ENCODE assay signal across 26 cellular contexts in genomic region chr9:89204811-89205210, GRCh38. TPM values are rescaled to one million over a fixed set of nuclear protein-coding genes. Genes with fewer than 3 reads are reported as not detected.
A peak's percentile ranks its signal among the peaks of the same experiment; 100 is the strongest.
DNase-seq lines count a peak whose midpoint lies in the region; ATAC-seq, FAIRE-seq and TF ChIP-seq lines count a peak whose summit lies in the region.
"Had no signal": no experiment of that assay in that cellular context is flagged by ENCODE, and none has a peak within 500 bp of the region (broad histone marks: within the 10 kb centered on the region; RNA-seq: fewer than 3 reads in every experiment).

No MANE protein-coding gene starts in this region.

- no peak for TF ChIP-seq EP300 in neural cell (conservative IDR thresholded peaks at IDR 0.05; ENCODE audit: poor library complexity, severe bottlenecking)
- TF ChIP-seq EP300 in esophagus muscularis mucosa (IDR thresholded peaks at IDR 0.05), result no peak

- H3K9me3 ChIP-seq in neural cell (ENCODE audit: low read length) (no peaks in the 10 kb centered on the region), esophagus muscularis mucosa (no peaks in the 10 kb centered on the region)
- H3K9me3 ChIP-seq: HAP-1, Peyer's patch had no signal

- DNase-seq in HT1080 (ENCODE audit: low read depth), result peak; percentile 67
- peak; percentile 76 for DNase-seq in MV-4-11 (lab: John Stamatoyannopoulos, UW)
- peak; percentile 61 for DNase-seq in bronchial epithelial cell (ENCODE audit: low read depth)
- no peak for DNase-seq in esophagus muscularis mucosa (ENCODE audit: extremely low spot score)
- DNase-seq: C1 segment of cervical spinal cord; CD4-positive, alpha-beta memory T cell; COR-L47; DMS53; GOT3; IMR-90; NCI-H1694; NCI-H2029 treated with DMSO at 0.1 percent for 48 hours; NCI-H446 treated with DMSO at 0.1 percent for 48 hours; NCI-H526; NCI-H82; NK-92 treated with Interleukin-12 subunit alpha and Interleukin-12 subunit beta, amount 100 ng/mL, for 24 hours; OCI-M1; SIG-M5 had no signal

- ATAC-seq in GM18517 (IDR thresholded peaks at IDR 0.05; ENCODE audit: unreplicated experiment) (no peak), GM18868 (IDR thresholded peaks at IDR 0.05; ENCODE audit: unreplicated experiment) (no peak)

- intact Hi-C loops in esophagus muscularis mucosa (cut with DNase I), result no loop called here

- H3K27ac ChIP-seq in neural cell (ENCODE audit: low read length) (peak overlapping the region; percentile 62), esophagus muscularis mucosa (replicated peaks in 1 of 4) (no peak overlapping the region)
- H3K27ac ChIP-seq: KMS-11, Peyer's patch, SK-N-MC had no signal

- no peaks in the 10 kb centered on the region for H3K79me2 ChIP-seq in neural cell (replicated peaks; ENCODE audit: insufficient read depth, low read length)

- TF ChIP-seq RAD21 in neural cell (conservative IDR thresholded peaks at IDR 0.05), result no peak

- no peaks in the 10 kb centered on the region for H4K20me1 ChIP-seq in neural cell (ENCODE audit: insufficient read depth)

- no peak overlapping the region for H3K9ac ChIP-seq in neural cell (ENCODE audit: low read length)
- H3K9ac ChIP-seq: KMS-11 had no signal

- TF ChIP-seq POLR2A in esophagus muscularis mucosa (IDR thresholded peaks at IDR 0.05; ENCODE audit: low read depth), result no peak

- H3K9me2 ChIP-seq in neural cell (ENCODE audit: insufficient read depth, low read length), result no peaks in the 10 kb centered on the region

- H3K36me3 ChIP-seq in bronchial epithelial cell (ENCODE audit: control insufficient read depth, insufficient read depth, low read length) (no peaks in the 10 kb centered on the region), neural cell (ENCODE audit: insufficient read depth, low read length) (no peaks in the 10 kb centered on the region), esophagus muscularis mucosa (no peaks in the 10 kb centered on the region)
- H3K36me3 ChIP-seq: HAP-1, Peyer's patch had no signal

- no peaks in the 10 kb centered on the region for H3F3A ChIP-seq in neural cell (ENCODE audit: insufficient read depth, low read length, poor library complexity, severe bottlenecking)

- H3K4me1 ChIP-seq in esophagus muscularis mucosa, result no peaks in the 10 kb centered on the region
- H3K4me1 ChIP-seq: HAP-1, Peyer's patch had no signal

- 86% methylated on average over 5 of the region's 5 CpGs for WGBS in esophagus muscularis mucosa

- H2AFZ ChIP-seq in neural cell (ENCODE audit: low read depth, low read length), result no peak overlapping the region

- no peak for TF ChIP-seq CTCF in bronchial epithelial cell (IDR thresholded peaks at IDR 0.05; ENCODE audit: insufficient read depth, low read length, severe bottlenecking)
- TF ChIP-seq CTCF in neural cell (IDR thresholded peaks at IDR 0.05; ENCODE audit: poor library complexity, severe bottlenecking), result no peak
- no peak for TF ChIP-seq CTCF in esophagus muscularis mucosa (IDR thresholded peaks at IDR 0.05)

- H3K27me3 ChIP-seq in bronchial epithelial cell (ENCODE audit: control insufficient read depth, insufficient read depth, low read length) (no peaks in the 10 kb centered on the region), neural cell (ENCODE audit: insufficient read depth, low read depth, low read length) (no peaks in the 10 kb centered on the region), esophagus muscularis mucosa (no peaks in the 10 kb centered on the region)
- H3K27me3 ChIP-seq: Peyer's patch had no signal

- H3K4me2 ChIP-seq in neural cell (ENCODE audit: low read length), result no peak overlapping the region
- H3K4me2 ChIP-seq: KMS-11 had no signal

- no peak overlapping the region for H3K4me3 ChIP-seq in bronchial epithelial cell (ENCODE audit: low read depth, low read length)
- no peak overlapping the region for H3K4me3 ChIP-seq in neural cell (ENCODE audit: low read length)
- no peak overlapping the region for H3K4me3 ChIP-seq in esophagus muscularis mucosa
- H3K4me3 ChIP-seq: HAP-1, Peyer's patch, SK-N-MC had no signal

- no peak for FAIRE-seq in bronchial epithelial cell (lab: Jason Lieb, UNC)

TF ChIP-seq in neural cell, 6 proteins besides CTCF, POLR2A, EP300 and RAD21:
- TF ChIP-seq POLR2AphosphoS5 (IDR thresholded peaks at IDR 0.05), result no peak
- TF ChIP-seq REST (IDR thresholded peaks at IDR 0.05; ENCODE audit: borderline replicate concordance), result no peak
- TF ChIP-seq EZH2 (IDR thresholded peaks at IDR 0.05; ENCODE audit: borderline replicate concordance, insufficient read depth, low read length, poor library complexity, severe bottlenecking), result no peak
- TF ChIP-seq MXI1 (conservative IDR thresholded peaks at IDR 0.05; ENCODE audit: poor library complexity, severe bottlenecking), result no peak
- TF ChIP-seq TAF1 (IDR thresholded peaks at IDR 0.05; ENCODE audit: low read depth), result no peak
- no peak for TF ChIP-seq SMC3 (conservative IDR thresholded peaks at IDR 0.05; ENCODE audit: poor library complexity)

RNA-seq across cellular contexts. Expression of gene SHC3, which starts 26.2 kb away (rescaled TPM):
- 0.03 TPM in 2 replicates for total RNA-seq in HT1080 (2014; rRNA removed; shearing (Covaris generic))
- not detected in 2 replicates for polyA plus RNA-seq in HT1080 (2015; cell fraction: cytosol; rRNA removed)
- polyA plus RNA-seq in HT1080 (2015; cell fraction: nucleus; rRNA removed), result not detected in 2 replicates
- total RNA-seq in bronchial epithelial cell, result under 0.01 and 0.26 TPM in 2 replicates
- 20.1 and 22.9 TPM in 2 replicates for polyA plus RNA-seq in neural cell
- polyA minus RNA-seq in neural cell, result 53.4 and 54.3 TPM in 2 replicates
- total RNA-seq in esophagus muscularis mucosa, result 1 to 10 TPM; 2.2 to 4.0 (median 3.1) TPM
- total RNA-seq: G401 had no signal
- polyA plus RNA-seq: CD4-positive, alpha-beta memory T cell had no signal
